In genomic region chr2:240762971-240763370, GRCh38 we compare ENCODE assay signal across 37 cellular contexts. TPM values are rescaled to one million over a fixed set of nuclear protein-coding genes. Genes with fewer than 3 reads are reported as not detected.
"Had no signal": no experiment of that assay in that cellular context is flagged by ENCODE, and none has a peak within 500 bp of the region (broad histone marks: within the 10 kb centered on the region; RNA-seq: fewer than 3 reads in every experiment).

No MANE protein-coding gene starts in this region.

- H3K4me2 ChIP-seq: KMS-11 had no signal

- H3K4me3 ChIP-seq: MG63 had no signal

- H3K9ac ChIP-seq: KMS-11 had no signal

- H3K36me3 ChIP-seq: MG63 had no signal

- H3K27me3 ChIP-seq: MG63 had no signal

- DNase-seq: Karpas-422, Kasumi-1, MG63, MM.1S, MV-4-11, NCI-H1048, NCI-H1092, NCI-H1092 treated with DMSO at 0.1 percent for 48 hours, NCI-H1105, NCI-H1105 treated with DMSO at 0.1 percent for 48 hours, NCI-H1417, NCI-H1417 treated with DMSO at 0.1 percent for 48 hours, NCI-H1436, NCI-H1436 treated with DMSO at 0.1 percent for 48 hours, NCI-H146, NCI-H1694, NCI-H1694 treated with DMSO at 0.1 percent for 48 hours, NCI-H187, NCI-H187 treated with DMSO at 0.1 percent for 48 hours, NCI-H1930, NCI-H2029, NCI-H2029 treated with DMSO at 0.1 percent for 48 hours, NCI-H2081, NCI-H2081 treated with DMSO at 0.1 percent for 48 hours, NCI-H2107, NCI-H2171, NCI-H2171 treated with DMSO at 0.1 percent for 48 hours, NCI-H2227 treated with DMSO at 0.1 percent for 48 hours, NCI-H226, NCI-H345, NCI-H446, NCI-H446 treated with DMSO at 0.1 percent for 48 hours, NCI-H510A, NCI-H510A treated with DMSO at 0.1 percent for 48 hours had no signal

- H3K9me3 ChIP-seq: MG63 had no signal

- H3K27ac ChIP-seq: KMS-11 had no signal

RNA-seq across cellular contexts. Expression of gene KIF1A, which starts 57.0 kb away (rescaled TPM):
- total RNA-seq: M059J, MCF 10A had no signal
